ENCODE assay signal across 23 cellular contexts in the genomic region with DNA sequence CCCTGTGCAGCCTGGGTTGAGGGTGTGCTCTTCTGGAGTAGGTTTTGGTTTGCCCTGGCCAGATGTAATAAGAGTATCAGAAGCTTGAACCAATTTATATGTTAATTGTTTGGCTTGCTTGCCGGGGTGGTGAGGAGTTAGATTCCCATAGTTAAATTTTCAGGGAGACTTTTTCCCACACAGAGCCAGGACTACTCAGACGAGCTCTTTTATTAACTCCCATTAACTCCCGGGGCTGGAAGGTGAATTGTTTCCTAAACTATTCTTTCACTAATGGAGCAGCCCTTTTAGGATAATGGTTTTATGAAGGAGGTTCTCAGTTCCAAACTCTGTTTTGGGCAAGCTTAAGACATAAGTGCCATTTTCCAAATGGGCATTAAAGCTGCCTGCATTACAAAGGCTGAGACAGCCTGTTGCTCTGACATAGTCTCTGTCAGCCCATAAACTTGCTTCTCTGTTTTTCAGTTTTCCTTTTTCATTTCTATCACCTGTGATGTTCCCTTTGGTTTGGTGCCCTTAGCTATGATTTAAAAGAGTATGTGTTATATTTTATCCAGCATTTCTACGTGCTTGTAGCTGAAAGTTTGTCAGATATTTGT.
"Had no signal": no experiment of that assay in that cellular context is flagged by ENCODE, and none has a peak within 500 bp of the region (broad histone marks: within the 10 kb centered on the region; RNA-seq: fewer than 3 reads in every experiment).

No MANE protein-coding gene starts in this region.

- H3K9me3 Mint-ChIP-seq: activated naive CD4-positive, alpha-beta T cell treated with anti-CD3 and anti-CD28 coated beads, Interleukin-2, amount 10 ng/mL, durations not matched to agents 7 days and 5 days; activated naive CD8-positive, alpha-beta T cell treated with anti-CD3 and anti-CD28 coated beads, Interleukin-2, amount 50 U/mL, for 24 hours; central memory CD8-positive, alpha-beta T cell; naive thymus-derived CD4-positive, alpha-beta T cell had no signal

- H3K36me3 Mint-ChIP-seq: activated naive CD4-positive, alpha-beta T cell treated with anti-CD3 and anti-CD28 coated beads, Interleukin-2, amount 10 ng/mL, durations not matched to agents 7 days and 5 days; immature natural killer cell; naive thymus-derived CD4-positive, alpha-beta T cell had no signal

- H3K4me1 Mint-ChIP-seq: activated naive CD4-positive, alpha-beta T cell treated with anti-CD3 and anti-CD28 coated beads, Interleukin-2, amount 10 ng/mL, durations not matched to agents 7 days and 5 days; activated naive CD8-positive, alpha-beta T cell treated with anti-CD3 and anti-CD28 coated beads, Interleukin-2, amount 50 U/mL, for 24 hours; central memory CD8-positive, alpha-beta T cell; immature natural killer cell had no signal

- H3K27ac Mint-ChIP-seq: activated naive CD4-positive, alpha-beta T cell treated with anti-CD3 and anti-CD28 coated beads, Interleukin-2, amount 10 ng/mL, durations not matched to agents 7 days and 5 days; activated naive CD8-positive, alpha-beta T cell treated with anti-CD3 and anti-CD28 coated beads, Interleukin-2, amount 50 U/mL, for 24 hours; immature natural killer cell; naive thymus-derived CD4-positive, alpha-beta T cell had no signal

- H3K27me3 ChIP-seq: brain microvascular endothelial cell, colonic mucosa, ovary, right lobe of liver, vagina had no signal

- H3K4me3 ChIP-seq: colonic mucosa, ovary, right lobe of liver, stomach, vagina had no signal

- H3K9me3 ChIP-seq: colonic mucosa, ovary, right lobe of liver, stomach, vagina had no signal

- H3K27ac ChIP-seq: brain microvascular endothelial cell, colonic mucosa, foreskin keratinocyte, ovary, right lobe of liver, stomach, vagina had no signal

- ATAC-seq: activated CD4-positive, CD25-positive, alpha-beta regulatory T cell treated with anti-CD3 and anti-CD28 coated beads, Interleukin-2, amount 50 U/mL, for 24 hours; activated naive CD8-positive, alpha-beta T cell treated with anti-CD3 and anti-CD28 coated beads, Interleukin-2, amount 50 U/mL, for 24 hours; foreskin keratinocyte; naive thymus-derived CD4-positive, alpha-beta T cell; right lobe of liver had no signal

- DNase-seq: activated CD8-positive, alpha-beta memory T cell treated with anti-CD3 and anti-CD28 coated beads for 24 hours; activated CD8-positive, alpha-beta memory T cell treated with anti-CD3 and anti-CD28 coated beads, Interleukin-2, amount 50 U/mL, for 48 hours; activated effector memory CD4-positive, alpha-beta T cell treated with Interleukin-2 at 50 U/mL for 16 hours; activated naive CD4-positive, alpha-beta T cell treated with anti-CD3 and anti-CD28 coated beads, Interleukin-2, amount 10 ng/mL, durations not matched to agents 7 days and 5 days; activated naive CD8-positive, alpha-beta T cell treated with anti-CD3 and anti-CD28 coated beads, Interleukin-2, amount 50 U/mL, for 24 hours; activated T-cell treated with anti-CD3 and anti-CD28 coated beads, Interleukin-2, amount 50 U/mL, for 48 hours; anterior cingulate cortex; brain microvascular endothelial cell; colonic mucosa; foreskin keratinocyte; hippocampal formation; immature natural killer cell; mesendoderm; naive thymus-derived CD4-positive, alpha-beta T cell; ovary; right lobe of liver; small intestine; stimulated activated CD4-positive, alpha-beta T cell treated with anti-CD3 and anti-CD28 coated beads, Interleukin-4, amount 100 ng/mL, for 1 hour; stomach; trophoblast cell had no signal

- H3K4me3 Mint-ChIP-seq: activated naive CD4-positive, alpha-beta T cell treated with anti-CD3 and anti-CD28 coated beads, Interleukin-2, amount 10 ng/mL, durations not matched to agents 7 days and 5 days; activated naive CD8-positive, alpha-beta T cell treated with anti-CD3 and anti-CD28 coated beads, Interleukin-2, amount 50 U/mL, for 24 hours; central memory CD8-positive, alpha-beta T cell; immature natural killer cell; naive thymus-derived CD4-positive, alpha-beta T cell had no signal

- H3K36me3 ChIP-seq: brain microvascular endothelial cell, colonic mucosa, ovary, right lobe of liver, stomach, vagina had no signal

- H3K4me1 ChIP-seq: colonic mucosa, foreskin keratinocyte, right lobe of liver, stomach, vagina had no signal
